Comparison of ENCODE assay signal across 8 cellular contexts in the genomic region with DNA sequence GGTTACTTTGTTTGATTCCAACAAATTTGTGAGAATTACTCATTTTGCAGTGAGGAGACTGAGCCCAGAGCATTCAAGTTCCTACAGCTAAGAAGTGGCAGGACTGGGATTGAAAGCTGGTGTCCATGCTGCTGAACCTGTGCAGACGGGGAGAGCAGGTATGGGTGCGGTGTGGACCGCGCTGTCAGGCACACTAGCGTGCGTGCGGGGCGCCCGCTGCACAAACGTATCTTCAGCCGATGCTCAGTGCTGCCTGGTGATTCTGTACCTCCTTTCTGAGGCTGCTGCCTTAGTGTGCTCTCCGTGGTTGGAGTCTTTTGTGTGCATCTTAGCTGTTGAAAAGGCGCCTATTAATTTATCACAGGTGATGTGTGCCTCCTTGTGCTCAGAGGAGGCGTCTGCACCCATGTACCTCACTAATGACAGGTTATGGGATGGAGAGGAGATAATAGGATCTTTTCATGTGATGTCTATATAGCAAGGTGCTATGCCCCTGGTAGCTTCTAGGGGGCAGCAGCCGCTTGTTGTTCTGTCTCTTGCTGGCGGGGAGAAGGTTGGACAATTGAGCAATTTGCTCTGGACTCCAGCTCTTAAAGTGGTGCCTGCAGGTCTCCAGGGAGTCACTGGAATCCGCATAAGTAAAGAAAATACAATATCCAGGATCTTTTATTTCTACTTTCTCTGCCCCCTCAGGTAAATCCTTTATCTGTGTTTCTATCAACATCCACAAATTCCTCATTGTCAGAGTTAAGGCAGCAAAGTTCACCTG. TPM values are rescaled to one million over a fixed set of nuclear protein-coding genes. Genes with fewer than 3 reads are reported as not detected.
DNase-seq lines count a peak whose midpoint lies in the region; ATAC-seq and TF ChIP-seq lines count a peak whose summit lies in the region.

No MANE protein-coding gene starts in this region.

- H3K9me3 Mint-ChIP-seq in CD8-positive, alpha-beta T cell, result no peaks in the 10 kb centered on the region
- H3K9me3 Mint-ChIP-seq in stimulated activated memory B cell treated with anti-CD40 and anti-IgM and Interleukin-4, amounts not matched to agents 10 μg/mL and 1 μg/mL and 100 μg/mL, for 72 hours, result no peaks in the 10 kb centered on the region

- H3K27ac ChIP-seq in CD8-positive, alpha-beta T cell (ENCODE audit: low read depth, low read length), result no peak overlapping the region
- no peak overlapping the region for H3K27ac ChIP-seq in WERI-Rb-1
- H3K27ac ChIP-seq in left lung, result no peak overlapping the region

- intact Hi-C loops in CD8-positive, alpha-beta T cell (cut with DNase I, micrococcal nuclease), result loop anchor here (1.0 to 5.0 kb wide), 3 partner anchors 12 to 405 kb away; no protein-coding TSS in a partner anchor
- intact Hi-C loops in left lung (cut with DNase I), result no loop called here

- no peak overlapping the region for H3K4me3 ChIP-seq in CD8-positive, alpha-beta T cell (ENCODE audit: low read depth, low read length)
- no peak overlapping the region for H3K4me3 ChIP-seq in WERI-Rb-1 (ENCODE audit: low read depth, low read length)
- H3K4me3 ChIP-seq in left lung, result no peak overlapping the region

- H3K4me1 ChIP-seq in CD8-positive, alpha-beta T cell (ENCODE audit: insufficient read depth, low read length), result peaks cover 35% of the 10 kb centered on the region
- H3K4me1 ChIP-seq in left lung, result peaks cover 21 to 40% of the 10 kb centered on the region in 2 donors

- H3K4me1 Mint-ChIP-seq in CD8-positive, alpha-beta T cell (ENCODE audit: low read depth), result peaks cover 44% of the 10 kb centered on the region
- peaks cover 56% of the 10 kb centered on the region for H3K4me1 Mint-ChIP-seq in stimulated activated memory B cell treated with anti-CD40 and anti-IgM and Interleukin-4, amounts not matched to agents 10 μg/mL and 1 μg/mL and 100 μg/mL, for 72 hours

- peak; percentile 22 to 68 (median 57) for DNase-seq in CD8-positive, alpha-beta T cell
- DNase-seq in HEK293T (ENCODE audit: extremely low spot score) (peak; percentile 76), NCI-H345 (lab: John Stamatoyannopoulos, UW) (peak; percentile 80), WERI-Rb-1 (peak; percentile 76), cerebellum (ENCODE audit: low spot score) (peak; percentile 79), left lung (peak in 1 of 2 donors; percentile 50)

- no peak overlapping the region for H3K4me3 Mint-ChIP-seq in CD8-positive, alpha-beta T cell
- no peak overlapping the region for H3K4me3 Mint-ChIP-seq in stimulated activated memory B cell treated with anti-CD40 and anti-IgM and Interleukin-4, amounts not matched to agents 10 μg/mL and 1 μg/mL and 100 μg/mL, for 72 hours

- POLR2A ChIA-PET in CD8-positive, alpha-beta T cell (lab: Charles Lee), result interaction anchor here (2.1 kb wide), 1 partner anchor 12 kb away, joined by 7 read pairs; no protein-coding TSS in a partner anchor
- POLR2A ChIA-PET in HEK293T (lab: Yijun Ruan, JAX), result interaction anchor here (1.3 kb wide), 1 partner anchor 35 kb away, joined by 3 read pairs; a partner anchor contains a TSS

- no peaks in the 10 kb centered on the region for H3K27me3 Mint-ChIP-seq in CD8-positive, alpha-beta T cell (ENCODE audit: low read depth)
- no peaks in the 10 kb centered on the region for H3K27me3 Mint-ChIP-seq in stimulated activated memory B cell treated with anti-CD40 and anti-IgM and Interleukin-4, amounts not matched to agents 10 μg/mL and 1 μg/mL and 100 μg/mL, for 72 hours

- H3K36me3 Mint-ChIP-seq in CD8-positive, alpha-beta T cell, result peaks cover 3% of the 10 kb centered on the region
- no peaks in the 10 kb centered on the region for H3K36me3 Mint-ChIP-seq in stimulated activated memory B cell treated with anti-CD40 and anti-IgM and Interleukin-4, amounts not matched to agents 10 μg/mL and 1 μg/mL and 100 μg/mL, for 72 hours

- CTCF ChIA-PET in CD8-positive, alpha-beta T cell (lab: Charles Lee), result interaction anchor here (0.6 to 9.7 kb wide), 28 partner anchors 9 to 435 kb away, joined by 3 to 135 read pairs (median 3); no protein-coding TSS in a partner anchor
- CTCF ChIA-PET in HEK293T (lab: Yijun Ruan, JAX), result interaction anchor here (0.5 to 3.0 kb wide), 15 partner anchors 9 to 530 kb away, joined by 3 to 19 read pairs (median 4); a partner anchor contains a TSS

- H3K36me3 ChIP-seq in CD8-positive, alpha-beta T cell (ENCODE audit: insufficient read depth, low read length), result no peaks in the 10 kb centered on the region
- H3K36me3 ChIP-seq in WERI-Rb-1 (no peaks in the 10 kb centered on the region), left lung (no peaks in the 10 kb centered on the region)

- H3K27ac Mint-ChIP-seq in CD8-positive, alpha-beta T cell, result peak overlapping the region; percentile 39
- H3K27ac Mint-ChIP-seq in stimulated activated memory B cell treated with anti-CD40 and anti-IgM and Interleukin-4, amounts not matched to agents 10 μg/mL and 1 μg/mL and 100 μg/mL, for 72 hours, result no peak overlapping the region

- ATAC-seq in CD8-positive, alpha-beta T cell, result peak; percentile 59
- ATAC-seq in left lung (peak; percentile 86), HG02870 (IDR thresholded peaks at IDR 0.05; ENCODE audit: unreplicated experiment) (no peak)
- peak; percentile 51 for ATAC-seq in stimulated activated memory B cell treated with anti-CD40 and anti-IgM and Interleukin-4, amounts not matched to agents 10 μg/mL and 1 μg/mL and 100 μg/mL, for 72 hours

- no peaks in the 10 kb centered on the region for H3K9me3 ChIP-seq in CD8-positive, alpha-beta T cell (ENCODE audit: low read length)
- H3K9me3 ChIP-seq in WERI-Rb-1 (ENCODE audit: severe bottlenecking) (no peaks in the 10 kb centered on the region), left lung (no peaks in the 10 kb centered on the region)

- no peaks in the 10 kb centered on the region for H3K27me3 ChIP-seq in CD8-positive, alpha-beta T cell (ENCODE audit: insufficient read depth, low read length)
- no peaks in the 10 kb centered on the region for H3K27me3 ChIP-seq in WERI-Rb-1 (ENCODE audit: insufficient read depth, low read depth, severe bottlenecking)
- no peaks in the 10 kb centered on the region for H3K27me3 ChIP-seq in left lung

- TF ChIP-seq CTCF in CD8-positive, alpha-beta T cell (IDR thresholded peaks at IDR 0.05), result peak; percentile 81
- TF ChIP-seq CTCF in WERI-Rb-1 (IDR thresholded peaks at IDR 0.05; ENCODE audit: low read depth, low read length) (peak; percentile 85), left lung (IDR thresholded peaks at IDR 0.05) (peak; percentile 75 to 82)

TF ChIP-seq in HEK293T, 16 proteins besides CTCF, POLR2A, EP300 and RAD21:
- TF ChIP-seq SP1 (IDR thresholded peaks at IDR 0.05) (no peak), FOXK2 (IDR thresholded peaks at IDR 0.05) (peak; percentile 65; the same call in 1 of the 2 replicates), FOXM1 (IDR thresholded peaks at IDR 0.05; ENCODE audit: borderline replicate concordance) (no peak), SUZ12 (IDR thresholded peaks at IDR 0.05) (no peak), HDGF (IDR thresholded peaks at IDR 0.05; ENCODE audit: borderline replicate concordance) (no peak), LEF1 (IDR thresholded peaks at IDR 0.05; ENCODE audit: borderline replicate concordance) (0 out of 2 replicates have a peak, but pooled peaks have one; percentile 30), NFRKB (IDR thresholded peaks at IDR 0.05) (no peak), ELF4 (IDR thresholded peaks at IDR 0.05) (no peak), L3MBTL2 (conservative IDR thresholded peaks at IDR 0.05) (no peak), TARDBP (IDR thresholded peaks at IDR 0.05) (no peak), CTBP1 (IDR thresholded peaks at IDR 0.05; ENCODE audit: borderline replicate concordance) (no peak), FOXA1 (IDR thresholded peaks at IDR 0.05) (no peak), ARNT (IDR thresholded peaks at IDR 0.05) (no peak), ZNF384 (IDR thresholded peaks at IDR 0.05) (no peak)

RNA-seq across cellular contexts. Expression of a gene that starts 32.5 kb away (rescaled TPM):
- total RNA-seq in CD8-positive, alpha-beta T cell, result 10 to 100 TPM; 13.5 to 14.2 TPM
- total RNA-seq in cerebellum (8.4 TPM), left lung (10 to 100 TPM; 18.9 to 20.8 TPM)

RNA-seq across cellular contexts. Expression of a gene that starts 35.0 kb away (rescaled TPM):
- 10 to 100 TPM in 1 of 2 experiments, 1 to 10 TPM in 1; 10.0 to 10.4 TPM for total RNA-seq in CD8-positive, alpha-beta T cell
- total RNA-seq in cerebellum (22.6 TPM), left lung (10 to 100 TPM; 37.6 to 38.5 TPM)

RNA-seq across cellular contexts. Expression of a gene that starts 57.5 kb away (rescaled TPM):
- total RNA-seq in CD8-positive, alpha-beta T cell, result under 1 TPM in 1 of 2 experiments, not detected in 1; 0.38 TPM
- total RNA-seq in cerebellum, result 1.1 TPM
- total RNA-seq in left lung, result under 1 TPM; 0.37 to 0.44 TPM

Comparison
In these comparisons a context has a peak if more than half of its experiments do, and no peak if none do; other contexts are left out.
1. intact Hi-C loops: an anchor here in CD8-positive, alpha-beta T cell (1.0 to 5.0 kb wide); none called in left lung.